Comparison of ENCODE assay signal across 13 cellular contexts in genomic region chr20:49446808-49447207, GRCh38. TPM values are rescaled to one million over a fixed set of nuclear protein-coding genes. Genes with fewer than 3 reads are reported as not detected.
DNase-seq lines count a peak whose midpoint lies in the region; ATAC-seq, FAIRE-seq and TF ChIP-seq lines count a peak whose summit lies in the region.
"Had no signal": no experiment of that assay in that cellular context is flagged by ENCODE, and none has a peak within 500 bp of the region (broad histone marks: within the 10 kb centered on the region; RNA-seq: fewer than 3 reads in every experiment).

No MANE protein-coding gene starts in this region.

- ATAC-seq in gastrocnemius medialis (peak; percentile 23 to 55), GM21717 (IDR thresholded peaks at IDR 0.05; ENCODE audit: unreplicated experiment) (no peak), HG02610 (IDR thresholded peaks at IDR 0.05; ENCODE audit: unreplicated experiment) (no peak), GM19455 (IDR thresholded peaks at IDR 0.05; ENCODE audit: unreplicated experiment) (no peak)

- POLR2A ChIA-PET in activated CD4-positive, alpha-beta memory T cell treated with anti-CD3 and anti-CD28 coated beads for 36 hours (lab: Charles Lee) = interaction anchor here (0.5 kb wide), 1 partner anchor 352 kb away, joined by 4 read pairs; no protein-coding TSS in a partner anchor

- no peaks in the 10 kb centered on the region for H3K36me3 Mint-ChIP-seq in HFFc6 (ENCODE audit: low read depth)
- H3K36me3 Mint-ChIP-seq in activated CD4-positive, alpha-beta memory T cell treated with anti-CD3 and anti-CD28 coated beads for 36 hours = no peaks in the 10 kb centered on the region
- H3K36me3 Mint-ChIP-seq: naive B cell had no signal

- CTCF ChIA-PET in activated CD4-positive, alpha-beta memory T cell treated with anti-CD3 and anti-CD28 coated beads for 36 hours (lab: Charles Lee) = no interaction called here

- no peak overlapping the region for H3K4me3 ChIP-seq in colonic mucosa
- no peak overlapping the region for H3K4me3 ChIP-seq in kidney (ENCODE audit: low read length in 2 of 2)
- no peak overlapping the region for H3K4me3 ChIP-seq in gastrocnemius medialis

- H3K27me3 ChIP-seq in colonic mucosa (no peaks in the 10 kb centered on the region), gastrocnemius medialis (no peaks in the 10 kb centered on the region)

- H3K27me3 Mint-ChIP-seq in HFFc6 (ENCODE audit: insufficient read depth) = peaks cover 63% of the 10 kb centered on the region
- peaks cover 32% of the 10 kb centered on the region for H3K27me3 Mint-ChIP-seq in activated CD4-positive, alpha-beta memory T cell treated with anti-CD3 and anti-CD28 coated beads for 36 hours

- no peaks in the 10 kb centered on the region for H3K4me1 ChIP-seq in colonic mucosa
- no peaks in the 10 kb centered on the region for H3K4me1 ChIP-seq in kidney (ENCODE audit: control insufficient read depth in 1 of 2, insufficient read depth in 1 of 2, low read depth in 1 of 2, low read length in 2 of 2)
- H3K4me1 ChIP-seq in gastrocnemius medialis = peaks cover 27 to 33% of the 10 kb centered on the region in 2 donors

- no peaks in the 10 kb centered on the region for H3K4me1 Mint-ChIP-seq in HFFc6 (ENCODE audit: low read depth)
- H3K4me1 Mint-ChIP-seq in activated CD4-positive, alpha-beta memory T cell treated with anti-CD3 and anti-CD28 coated beads for 36 hours (ENCODE audit: low read depth) = no peaks in the 10 kb centered on the region
- H3K4me1 Mint-ChIP-seq: naive B cell had no signal

- H3K9ac ChIP-seq in colonic mucosa (ENCODE audit: low read depth in 2 of 2, low read length in 2 of 2) = no peak overlapping the region
- H3K9ac ChIP-seq in kidney (ENCODE audit: low read length in 2 of 2) = no peak overlapping the region

- no peak for TF ChIP-seq CTCF in HFFc6 (IDR thresholded peaks at IDR 0.05)
- TF ChIP-seq CTCF in colonic mucosa (IDR thresholded peaks at IDR 0.05) = no peak
- no peak for TF ChIP-seq CTCF in kidney (IDR thresholded peaks at IDR 0.05; ENCODE audit: borderline replicate concordance, extremely low read depth, insufficient read depth)
- no peak for TF ChIP-seq CTCF in gastrocnemius medialis (IDR thresholded peaks at IDR 0.05 in 4 of 5, conservative IDR thresholded peaks at IDR 0.05 in 1 of 5)

- DNase-seq in HFFc6 (peak; percentile 4), colonic mucosa (peak; percentile 62), kidney (peak; percentile 92), gastrocnemius medialis (peak; percentile 28 to 68)
- DNase-seq in activated CD4-positive, alpha-beta memory T cell treated with anti-CD3 and anti-CD28 coated beads for 36 hours = no peak
- DNase-seq: DMS53, naive B cell, NCI-H2029 had no signal

- intact Hi-C loops in colonic mucosa (cut with DNase I) = no loop called here
- intact Hi-C loops in kidney (cut with DNase I) = no loop called here
- intact Hi-C loops in gastrocnemius medialis (cut with DNase I; ENCODE audit: low total_unique reads) = no loop called here
- intact Hi-C loops in activated CD4-positive, alpha-beta memory T cell treated with anti-CD3 and anti-CD28 coated beads for 36 hours (cut with micrococcal nuclease) = no loop called here

- no peak for FAIRE-seq in kidney (lab: Jason Lieb, UNC)
- FAIRE-seq: bronchial epithelial cell had no signal

- no peak overlapping the region for H3K27ac Mint-ChIP-seq in HFFc6
- no peak overlapping the region for H3K27ac Mint-ChIP-seq in activated CD4-positive, alpha-beta memory T cell treated with anti-CD3 and anti-CD28 coated beads for 36 hours
- H3K27ac Mint-ChIP-seq: naive B cell had no signal

- no peak overlapping the region for H3K27ac ChIP-seq in colonic mucosa
- H3K27ac ChIP-seq in kidney (ENCODE audit: low read depth in 2 of 2, low read length in 2 of 2) = no peak overlapping the region
- H3K27ac ChIP-seq in gastrocnemius medialis = peak overlapping the region; percentile 58 to 76 (median 62)
- H3K27ac ChIP-seq: VCaP had no signal

- in situ Hi-C loops in gastrocnemius medialis (cut with MboI; ENCODE audit: low sequenced_read_pairs in 4 of 4) = no loop called here

- H3K4me3 Mint-ChIP-seq in HFFc6 = no peak overlapping the region
- no peak overlapping the region for H3K4me3 Mint-ChIP-seq in activated CD4-positive, alpha-beta memory T cell treated with anti-CD3 and anti-CD28 coated beads for 36 hours
- H3K4me3 Mint-ChIP-seq: naive B cell had no signal

- TF ChIP-seq POLR2A in gastrocnemius medialis (IDR thresholded peaks at IDR 0.05) = no peak

- H3K36me3 ChIP-seq in colonic mucosa = no peaks in the 10 kb centered on the region
- H3K36me3 ChIP-seq in kidney (ENCODE audit: control insufficient read depth in 1 of 2, insufficient read depth in 2 of 2, low read length in 2 of 2) = no peaks in the 10 kb centered on the region
- H3K36me3 ChIP-seq in gastrocnemius medialis = no peaks in the 10 kb centered on the region

- H3K9me3 ChIP-seq in colonic mucosa (no peaks in the 10 kb centered on the region), kidney (ENCODE audit: control insufficient read depth in 1 of 2, low read length in 2 of 2) (no peaks in the 10 kb centered on the region), gastrocnemius medialis (no peaks in the 10 kb centered on the region)

- H3K9me3 Mint-ChIP-seq in HFFc6 = no peaks in the 10 kb centered on the region
- no peaks in the 10 kb centered on the region for H3K9me3 Mint-ChIP-seq in activated CD4-positive, alpha-beta memory T cell treated with anti-CD3 and anti-CD28 coated beads for 36 hours

RNA-seq across cellular contexts. Expression of gene KCNB1, which starts 35.7 kb away (rescaled TPM):
- 1 to 10 TPM in 1 of 6 experiments, under 1 TPM in 5; 0.05 to 1.2 (median 0.20) TPM for total RNA-seq in HFFc6 (2021; fragmentation: NEBNext Ultra II Directional; extraction: Animal tissue kit (Norgen Biotek cat#: 25700))
- total RNA-seq in colonic mucosa (1 to 10 TPM in 1 of 2 donors, under 1 TPM in 1; 0.37 to 1.9 TPM), kidney (1.2 TPM), gastrocnemius medialis (10 to 100 TPM in 2 of 4 donors, 1 to 10 TPM in 2; 6.6 to 34.7 (median 9.4) TPM)
- polyA plus RNA-seq in kidney (ENCODE audit: insufficient read depth, low read depth, low replicate concordance) = 0.26 TPM
- total RNA-seq in activated CD4-positive, alpha-beta memory T cell treated with anti-CD3 and anti-CD28 coated beads for 36 hours = not detected
- total RNA-seq: bronchial epithelial cell had no signal

Comparison
In these comparisons a context has a peak if more than half of its experiments do, and no peak if none do; other contexts are left out.
1. H3K27ac ChIP-seq: peak in gastrocnemius medialis (4 of 4); none in colonic mucosa (single experiment) and kidney (0 of 2).
2. ATAC-seq: peak in gastrocnemius medialis (2 of 2); none in GM21717 (single experiment), HG02610 (single experiment) and GM19455 (single experiment).